ENCODE assay signal across 8 cellular contexts in the genomic region with DNA sequence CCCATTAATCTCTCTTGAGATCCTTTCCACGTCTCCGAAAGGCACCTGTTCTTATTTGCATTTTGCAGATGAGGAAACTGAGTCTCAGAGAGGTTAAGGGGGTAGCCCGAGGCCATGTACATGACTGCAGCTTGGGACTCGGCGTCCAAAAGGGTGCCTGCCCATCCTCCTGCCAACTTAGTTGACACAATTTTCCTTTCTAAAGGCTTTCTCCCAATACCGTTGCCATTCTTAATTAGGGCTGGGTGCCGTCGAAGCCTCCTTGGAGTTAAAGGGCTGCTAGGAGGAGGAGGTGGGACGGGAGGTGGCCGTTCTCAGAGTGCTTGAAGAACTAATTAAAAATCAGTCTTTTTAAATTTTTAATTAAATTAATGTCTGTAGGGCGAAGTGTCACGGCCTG. TPM values are rescaled to one million over a fixed set of nuclear protein-coding genes. Genes with fewer than 3 reads are reported as not detected.
A peak's percentile ranks its signal among the peaks of the same experiment; 100 is the strongest.
DNase-seq lines count a peak whose midpoint lies in the region; ATAC-seq and TF ChIP-seq lines count a peak whose summit lies in the region.

No MANE protein-coding gene starts in this region.

- peak overlapping the region; percentile 59 for H3K4me3 ChIP-seq in CD8-positive, alpha-beta memory T cell (ENCODE audit: low read length)
- H3K4me3 ChIP-seq in Peyer's patch (peak overlapping the region; percentile 81 to 99 (median 93)), epithelial cell of esophagus (ENCODE audit: low read length) (peak overlapping the region; percentile 86), ovary (peak overlapping the region; percentile 58)

- POLR2A ChIA-PET in CD8-positive, alpha-beta memory T cell (lab: Charles Lee): no interaction called here

- DNase-seq in CD8-positive, alpha-beta memory T cell: no peak
- DNase-seq in Peyer's patch: no peak
- no peak for DNase-seq in epithelial cell of esophagus (ENCODE audit: low read depth)
- DNase-seq in ovary: no peak
- no peak for DNase-seq in NCI-H2227 treated with DMSO at 0.1 percent for 48 hours (lab: John Stamatoyannopoulos, UW)
- no peak for DNase-seq in GM20000 (ENCODE audit: low spot score)
- no peak for DNase-seq in KG1 (lab: John Stamatoyannopoulos, UW)

- TF ChIP-seq EP300 in ovary (IDR thresholded peaks at IDR 0.05): no peak

- peak overlapping the region; percentile 14 for H3K27ac ChIP-seq in CD8-positive, alpha-beta memory T cell (ENCODE audit: low read depth, low read length)
- peak overlapping the region in 1 of 4 donors; percentile 83 for H3K27ac ChIP-seq in Peyer's patch
- no peak overlapping the region for H3K27ac ChIP-seq in ovary

- H3K9me3 Mint-ChIP-seq in CD8-positive, alpha-beta memory T cell: no peaks in the 10 kb centered on the region

- H3K4me3 Mint-ChIP-seq in CD8-positive, alpha-beta memory T cell: peak overlapping the region; percentile 52 to 90 (median 78)

- H3K36me3 ChIP-seq in CD8-positive, alpha-beta memory T cell (ENCODE audit: insufficient read depth, low read length): no peaks in the 10 kb centered on the region
- H3K36me3 ChIP-seq in Peyer's patch: no peaks in the 10 kb centered on the region
- H3K36me3 ChIP-seq in ovary: no peaks in the 10 kb centered on the region

- TF ChIP-seq CTCF in Peyer's patch (IDR thresholded peaks at IDR 0.05) (no peak), epithelial cell of esophagus (IDR thresholded peaks at IDR 0.05; ENCODE audit: insufficient read depth, low read depth, low read length, missing control alignments) (no peak), ovary (IDR thresholded peaks at IDR 0.05) (no peak), GM20000 (IDR thresholded peaks at IDR 0.05; ENCODE audit: extremely low read depth, missing control alignments) (no peak)

- intact Hi-C loops in ovary (cut with DNase I): loop anchor here in 1 of 4 donors (10.0 kb wide), 3 partner anchors 93 to 877 kb away; a partner anchor contains a TSS

- H3K4me1 Mint-ChIP-seq in CD8-positive, alpha-beta memory T cell: peaks cover 34 to 40% (median 40%) of the 10 kb centered on the region in 3 donors

- H3K27ac Mint-ChIP-seq in CD8-positive, alpha-beta memory T cell: peak overlapping the region in 2 of 8 donors; percentile 50 to 66

- peaks cover 33% of the 10 kb centered on the region for H3K4me1 ChIP-seq in CD8-positive, alpha-beta memory T cell (ENCODE audit: insufficient read depth, low read length)
- H3K4me1 ChIP-seq in Peyer's patch (peaks cover 0 to 25% (median 6%) of the 10 kb centered on the region in 4 donors), ovary (ENCODE audit: insufficient read depth) (peaks cover 13% of the 10 kb centered on the region)

- H3K36me3 Mint-ChIP-seq in CD8-positive, alpha-beta memory T cell: peaks cover 0 to 18% (median 0%) of the 10 kb centered on the region in 3 donors

- H3K27me3 ChIP-seq in CD8-positive, alpha-beta memory T cell (ENCODE audit: insufficient read depth, low read length, poor library complexity, severe bottlenecking): no peaks in the 10 kb centered on the region
- H3K27me3 ChIP-seq in Peyer's patch: no peaks in the 10 kb centered on the region
- no peaks in the 10 kb centered on the region for H3K27me3 ChIP-seq in ovary

- WGBS in ovary, 3 donors: 40 to 48% (median 43%) methylated on average over 12 of the region's 12 CpGs

- CTCF ChIA-PET in CD8-positive, alpha-beta memory T cell (lab: Charles Lee): interaction anchor here (1.1 to 2.2 kb wide), 2 partner anchors 101 to 138 kb away, joined by 3 to 7 read pairs; a partner anchor contains a TSS

- H3K9me3 ChIP-seq in CD8-positive, alpha-beta memory T cell (ENCODE audit: low read length): no peaks in the 10 kb centered on the region
- H3K9me3 ChIP-seq in Peyer's patch: no peaks in the 10 kb centered on the region
- H3K9me3 ChIP-seq in ovary: no peaks in the 10 kb centered on the region

- H3K27me3 Mint-ChIP-seq in CD8-positive, alpha-beta memory T cell: peaks cover 0 to 6% of the 10 kb centered on the region in 2 donors

- TF ChIP-seq POLR2A in Peyer's patch (IDR thresholded peaks at IDR 0.05): no peak
- TF ChIP-seq POLR2A in ovary (IDR thresholded peaks at IDR 0.05): no peak

- no peak for ATAC-seq in GM21360 (IDR thresholded peaks at IDR 0.05; ENCODE audit: unreplicated experiment)

RNA-seq across cellular contexts. Expression of a gene that starts 0.5 kb away (rescaled TPM):
- total RNA-seq in CD8-positive, alpha-beta memory T cell: 10 to 100 TPM; 24.4 to 25.2 TPM
- polyA plus RNA-seq in CD8-positive, alpha-beta memory T cell: 50.4 TPM
- total RNA-seq in Peyer's patch: 10 to 100 TPM in 3 of 4 donors, 1 to 10 TPM in 1; 6.6 to 16.8 (median 15.9) TPM
- total RNA-seq in ovary: 10 to 100 TPM; 13.9 to 24.3 (median 22.7) TPM
- polyA plus RNA-seq in ovary: 10 to 100 TPM in 1 of 2 donors, 1 to 10 TPM in 1; 8.5 to 34.8 TPM

RNA-seq across cellular contexts. Expression of a gene that starts 30.7 kb away (rescaled TPM):
- total RNA-seq in CD8-positive, alpha-beta memory T cell: under 1 TPM in 1 of 2 experiments, not detected in 1; 0.13 TPM
- 0.59 TPM for polyA plus RNA-seq in CD8-positive, alpha-beta memory T cell
- total RNA-seq in Peyer's patch: 1 to 10 TPM; 2.4 to 7.4 (median 4.5) TPM
- 1 to 10 TPM in 5 of 7 donors, under 1 TPM in 2; 0.73 to 3.6 (median 1.7) TPM for total RNA-seq in ovary
- under 1 TPM; 0.67 to 0.81 TPM for polyA plus RNA-seq in ovary
